Comparison of ENCODE assay signal across 9 cellular contexts in the genomic region with DNA sequence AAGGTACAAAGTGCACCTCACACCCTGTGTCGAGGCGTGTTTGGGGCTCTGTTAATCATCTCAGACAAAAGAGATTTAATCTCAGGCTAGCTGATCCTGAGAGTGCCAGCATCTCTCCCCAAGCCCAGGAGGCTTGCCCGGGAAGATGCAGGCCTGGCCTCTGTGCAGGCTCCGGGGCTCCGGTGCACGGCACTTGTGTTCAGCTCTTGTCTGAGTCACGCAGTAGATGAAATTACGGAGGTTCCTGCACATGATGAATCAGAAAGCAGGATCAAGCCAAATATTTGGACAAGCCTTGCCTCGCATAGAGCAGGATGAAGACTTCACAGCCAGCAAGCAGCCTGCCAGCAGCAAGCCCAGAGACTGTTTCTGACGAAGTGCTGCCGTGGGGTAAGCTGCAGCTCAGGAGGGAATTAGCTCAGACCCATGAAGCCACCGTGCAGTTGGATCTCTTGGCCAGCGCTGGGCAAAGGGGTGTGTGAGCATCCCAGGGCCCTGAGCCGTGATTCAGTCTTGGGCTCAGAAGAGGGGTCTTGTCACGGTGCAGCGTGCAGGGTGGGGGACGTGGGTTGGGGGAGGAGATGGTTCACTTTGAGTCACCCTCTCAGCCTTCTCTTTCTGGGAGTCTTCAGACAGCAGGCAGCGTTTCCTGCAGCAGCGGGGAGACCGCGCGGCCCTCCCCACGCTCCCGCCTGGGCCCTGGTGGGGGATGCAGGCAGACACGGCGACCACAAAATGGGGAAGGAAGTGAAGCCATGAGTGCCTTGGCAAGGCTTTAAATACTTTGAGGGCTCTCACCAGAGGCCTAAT.
A peak's percentile ranks its signal among the peaks of the same experiment; 100 is the strongest.
DNase-seq lines count a peak whose midpoint lies in the region; ATAC-seq, FAIRE-seq and TF ChIP-seq lines count a peak whose summit lies in the region.
"Had no signal": no experiment of that assay in that cellular context is flagged by ENCODE, and none has a peak within 500 bp of the region (broad histone marks: within the 10 kb centered on the region; RNA-seq: fewer than 3 reads in every experiment).

No MANE protein-coding gene starts in this region.

- H3K79me2 ChIP-seq in HepG2 (ENCODE audit: insufficient read depth, low read length) (no peaks in the 10 kb centered on the region), Karpas-422 (ENCODE audit: low read length) (no peaks in the 10 kb centered on the region)

- H3K9me3 ChIP-seq in Panc1 (ENCODE audit: control insufficient read depth, insufficient read depth, low read depth, low read length) (no peaks in the 10 kb centered on the region), HepG2 (ENCODE audit: low read length) (no peaks in the 10 kb centered on the region), Karpas-422 (ENCODE audit: low read length) (no peaks in the 10 kb centered on the region)

- no TSS peak for BruUV-seq in Panc1 (replicated peaks; lab: Mats Ljungman, UMichigan)
- no TSS peak for BruUV-seq in HepG2 (replicated peaks; lab: Mats Ljungman, UMichigan)

- no peaks in the 10 kb centered on the region for H3K9me2 ChIP-seq in Karpas-422 (replicated peaks; ENCODE audit: insufficient read depth, low read length)

- no peak for TF ChIP-seq POLR2A in HepG2 (IDR thresholded peaks at IDR 0.05; ENCODE audit: insufficient read depth in 1 of 2, low read depth in 2 of 2, low read length in 2 of 2)

- intact Hi-C loops in Panc1 (cut with micrococcal nuclease; ENCODE audit: unreplicated experiment), result no loop called here
- intact Hi-C loops in HepG2 (cut with micrococcal nuclease; ENCODE audit: unreplicated experiment), result no loop called here

- H3K4me2 ChIP-seq in HepG2 (ENCODE audit: low read depth, low read length) (peak overlapping the region; percentile 76), Karpas-422 (ENCODE audit: low read depth, low read length, poor library complexity, severe bottlenecking) (no peak overlapping the region)

- TF ChIP-seq CTCF in Panc1 (IDR thresholded peaks at IDR 0.05), result no peak
- TF ChIP-seq CTCF in HepG2 (CRISPR knock-in tag; IDR thresholded peaks at IDR 0.05), result no peak

- TF ChIP-seq RAD21 in HepG2 (CRISPR knock-in tag; IDR thresholded peaks at IDR 0.05), result no peak

- 34% methylated on average over 9 of the region's 26 CpGs for WGBS in HepG2 (ENCODE audit: low lambda C conversion rate)

- H3K4me1 ChIP-seq in Panc1 (ENCODE audit: control insufficient read depth, insufficient read depth, low read length), result peaks cover 6% of the 10 kb centered on the region
- H3K4me1 ChIP-seq in HepG2 (ENCODE audit: insufficient read depth, low read length), result peaks cover 44% of the 10 kb centered on the region
- H3K4me1 ChIP-seq in Karpas-422 (ENCODE audit: low read length), result peaks cover 42% of the 10 kb centered on the region

- H3K27ac ChIP-seq in Panc1 (ENCODE audit: low read length) (peak overlapping the region; percentile 37), HepG2 (ENCODE audit: extremely low read length, insufficient read depth, low read length) (no peak overlapping the region), Karpas-422 (ENCODE audit: low read length) (no peak overlapping the region)
- H3K27ac ChIP-seq: SK-N-MC had no signal

- DNase-seq in GDM1 (lab: John Stamatoyannopoulos, UW) (peak; percentile 93), Panc1 (ENCODE audit: low read depth, low spot score) (peak; percentile 83), T47D (ENCODE audit: low read depth in 1 of 2, low spot score in 1 of 2) (peak; percentile 35 to 54), HepG2 (ENCODE audit: low spot score) (peak; percentile 73), superior temporal gyrus (ENCODE audit: extremely low spot score) (peak; percentile 60), NCI-H2081 treated with DMSO at 0.1 percent for 48 hours (lab: John Stamatoyannopoulos, UW) (no peak), Karpas-422 (no peak)

- H3K27me3 ChIP-seq in Panc1 (ENCODE audit: control insufficient read depth, insufficient read depth, low read length) (no peaks in the 10 kb centered on the region), HepG2 (ENCODE audit: control insufficient read depth in 1 of 2, insufficient read depth in 2 of 2, low read length in 2 of 2) (peaks cover 0 to 8% of the 10 kb centered on the region in 2 experiments; a peak in 2 of 5 replicates), Karpas-422 (ENCODE audit: low read length) (no peaks in the 10 kb centered on the region)

- FAIRE-seq in HepG2 (lab: Jason Lieb, UNC), result no peak

- ATAC-seq in HG02623 (IDR thresholded peaks at IDR 0.05; ENCODE audit: unreplicated experiment), result peak; percentile 61
- peak; percentile 93 for ATAC-seq in Panc1
- ATAC-seq in HepG2, result peak; percentile 78

- POLR2A ChIA-PET in Panc1 (lab: Charles Lee), result interaction anchor here (0.7 kb wide), 1 partner anchor 592 kb away, joined by 7 read pairs; no protein-coding TSS in a partner anchor
- POLR2A ChIA-PET in HepG2 (lab: Yijun Ruan, JAX), result interaction anchor here (0.8 kb wide), 1 partner anchor 22 kb away, joined by 3 read pairs; no protein-coding TSS in a partner anchor

- in situ Hi-C loops in Panc1 (cut with HindIII; ENCODE audit: low pct_unique_long_range_greater_than_20kb, low sequenced_read_pairs), result no loop called here
- in situ Hi-C loops in T47D (cut with HindIII; ENCODE audit: low pct_unique_long_range_greater_than_20kb, low sequenced_read_pairs), result no loop called here
- in situ Hi-C loops in HepG2 (cut with HindIII; ENCODE audit: extremely low pct_ligation_motif_present, low pct_unique_long_range_greater_than_20kb), result no loop called here

- peak overlapping the region in 1 of 2 experiments; percentile 31; a peak in 1 of 4 replicates for H3K4me3 ChIP-seq in Panc1 (ENCODE audit: low read depth in 2 of 2, low read length in 2 of 2)
- H3K4me3 ChIP-seq in HepG2 (replicated peaks in 1 of 3; ENCODE audit: insufficient read depth in 1 of 3, low read depth in 2 of 3, low read length in 3 of 3), result peak overlapping the region in 2 of 3 experiments; percentile 10 to 52; a peak in 2 of 6 replicates
- H3K4me3 ChIP-seq in Karpas-422 (ENCODE audit: low read length), result no peak overlapping the region
- H3K4me3 ChIP-seq: SK-N-MC had no signal

- CTCF ChIA-PET in Panc1 (lab: Charles Lee), result interaction anchor here (1.8 kb wide), 1 partner anchor 227 kb away, joined by 4 read pairs; no protein-coding TSS in a partner anchor
- CTCF ChIA-PET in HepG2 (lab: Yijun Ruan, JAX; ENCODE audit: low intra/inter-chr PET ratio, low total read pairs), result no interaction called here

- H2AFZ ChIP-seq in HepG2 (ENCODE audit: low read length) (peak overlapping the region; percentile 54), Karpas-422 (ENCODE audit: low read length) (no peak overlapping the region)

- H4K20me1 ChIP-seq in HepG2 (ENCODE audit: insufficient read depth, low read length), result no peaks in the 10 kb centered on the region
- H4K20me1 ChIP-seq in Karpas-422 (ENCODE audit: insufficient read depth, low read depth, low read length), result no peaks in the 10 kb centered on the region

- no peak overlapping the region for H3K9ac ChIP-seq in HepG2 (ENCODE audit: insufficient read depth, low read depth, low read length)
- no peak overlapping the region for H3K9ac ChIP-seq in Karpas-422 (ENCODE audit: low read length)

- no peaks in the 10 kb centered on the region for H3K36me3 ChIP-seq in Panc1 (ENCODE audit: control insufficient read depth, insufficient read depth, low read length)
- H3K36me3 ChIP-seq in HepG2 (replicated peaks in 1 of 2; ENCODE audit: control insufficient read depth in 1 of 2, insufficient read depth in 2 of 2, low read length in 2 of 2), result no peaks in the 10 kb centered on the region
- H3K36me3 ChIP-seq in Karpas-422 (ENCODE audit: insufficient read depth, low read length), result no peaks in the 10 kb centered on the region

- TF ChIP-seq EP300 in HepG2 (IDR thresholded peaks at IDR 0.05; ENCODE audit: low read depth in 2 of 2, low read length in 2 of 2) (no peak), HepG2 (CRISPR knock-in tag; IDR thresholded peaks at IDR 0.05; ENCODE audit: borderline replicate concordance) (no peak)

TF ChIP-seq in HepG2, 621 proteins besides CTCF, POLR2A, EP300 and RAD21 (continues in another document):
- TF ChIP-seq SALL1 (CRISPR knock-in tag; IDR thresholded peaks at IDR 0.05) (peak; percentile 45; the same call in 1 of the 2 replicates), ZNF678 (CRISPR knock-in tag; IDR thresholded peaks at IDR 0.05) (no peak), ZBTB25 (CRISPR knock-in tag; IDR thresholded peaks at IDR 0.05) (no peak), ZNF674 (CRISPR knock-in tag; IDR thresholded peaks at IDR 0.05; ENCODE audit: low read depth) (no peak), KDM2A (CRISPR knock-in tag; IDR thresholded peaks at IDR 0.05; ENCODE audit: borderline replicate concordance, low read depth) (0 out of 2 replicates have a peak, but pooled peaks have one; percentile 32), HOXA3 (CRISPR knock-in tag; IDR thresholded peaks at IDR 0.05) (no peak)
- TF ChIP-seq, protein P1, sequence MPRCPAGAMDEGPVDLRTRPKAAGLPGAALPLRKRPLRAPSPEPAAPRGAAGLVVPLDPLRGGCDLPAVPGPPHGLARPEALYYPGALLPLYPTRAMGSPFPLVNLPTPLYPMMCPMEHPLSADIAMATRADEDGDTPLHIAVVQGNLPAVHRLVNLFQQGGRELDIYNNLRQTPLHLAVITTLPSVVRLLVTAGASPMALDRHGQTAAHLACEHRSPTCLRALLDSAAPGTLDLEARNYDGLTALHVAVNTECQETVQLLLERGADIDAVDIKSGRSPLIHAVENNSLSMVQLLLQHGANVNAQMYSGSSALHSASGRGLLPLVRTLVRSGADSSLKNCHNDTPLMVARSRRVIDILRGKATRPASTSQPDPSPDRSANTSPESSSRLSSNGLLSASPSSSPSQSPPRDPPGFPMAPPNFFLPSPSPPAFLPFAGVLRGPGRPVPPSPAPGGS (CRISPR knock-in tag; IDR thresholded peaks at IDR 0.05), result no peak
- TF ChIP-seq, protein P2, sequence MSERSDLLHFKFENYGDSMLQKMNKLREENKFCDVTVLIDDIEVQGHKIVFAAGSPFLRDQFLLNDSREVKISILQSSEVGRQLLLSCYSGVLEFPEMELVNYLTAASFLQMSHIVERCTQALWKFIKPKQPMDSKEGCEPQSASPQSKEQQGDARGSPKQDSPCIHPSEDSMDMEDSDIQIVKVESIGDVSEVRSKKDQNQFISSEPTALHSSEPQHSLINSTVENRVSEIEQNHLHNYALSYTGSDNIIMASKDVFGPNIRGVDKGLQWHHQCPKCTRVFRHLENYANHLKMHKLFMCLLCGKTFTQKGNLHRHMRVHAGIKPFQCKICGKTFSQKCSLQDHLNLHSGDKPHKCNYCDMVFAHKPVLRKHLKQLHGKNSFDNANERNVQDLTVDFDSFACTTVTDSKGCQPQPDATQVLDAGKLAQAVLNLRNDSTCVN (CRISPR knock-in tag; IDR thresholded peaks at IDR 0.05; ENCODE audit: borderline replicate concordance), result no peak

Comparison
In these comparisons a context has a peak if more than half of its experiments do, and no peak if none do; other contexts are left out.
1. DNase-seq: peak in GDM1 (single experiment), Panc1 (single experiment), T47D (2 of 2), HepG2 (single experiment) and superior temporal gyrus (single experiment); none in NCI-H2081 treated with DMSO at 0.1 percent for 48 hours (single experiment) and Karpas-422 (single experiment).
2. Peak in every context shown above with its lines, with median percentiles within 50 percentile points of each other: ATAC-seq.